8 cellular contexts compared by ENCODE assay signal in the genomic region with DNA sequence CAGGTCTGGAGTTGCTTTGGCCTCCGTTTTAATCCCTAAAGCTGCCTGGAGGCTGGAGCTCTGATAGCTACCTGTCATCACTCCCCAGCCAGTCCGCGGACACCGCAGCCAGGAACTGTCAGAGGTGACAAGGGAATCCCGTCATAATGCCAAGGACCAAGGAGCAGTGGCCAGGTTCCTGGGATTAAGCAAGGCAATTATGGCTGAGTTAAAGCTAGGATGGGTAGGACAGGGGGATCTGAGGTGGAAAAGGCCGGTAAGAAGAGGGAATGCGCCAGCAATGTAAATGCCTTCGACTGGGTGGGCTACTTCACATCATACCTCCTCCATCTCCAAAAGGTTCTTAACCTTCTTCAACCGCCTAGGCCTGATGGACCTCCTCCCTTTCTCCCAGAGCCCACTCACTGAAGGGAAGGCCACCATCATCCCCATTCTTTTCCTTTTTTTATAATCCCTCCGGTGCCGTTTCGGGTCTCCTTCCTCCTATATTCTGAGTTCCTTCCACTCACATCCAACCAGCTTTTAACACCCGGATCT. TPM values are rescaled to one million over a fixed set of nuclear protein-coding genes. Genes with fewer than 3 reads are reported as not detected.
A peak's percentile ranks its signal among the peaks of the same experiment; 100 is the strongest.
DNase-seq lines count a peak whose midpoint lies in the region; ATAC-seq and TF ChIP-seq lines count a peak whose summit lies in the region.

No MANE protein-coding gene starts in this region.

- 18% methylated on average over 12 of the region's 13 CpGs for WGBS in mesenchymal stem cell

- H3K27me3 ChIP-seq in dorsolateral prefrontal cortex (no peaks in the 10 kb centered on the region), mesenchymal stem cell (ENCODE audit: control insufficient read depth in 1 of 2, insufficient read depth in 1 of 2, low read length in 2 of 2) (no peaks in the 10 kb centered on the region), thoracic aorta (replicated peaks; ENCODE audit: insufficient read depth) (no peaks in the 10 kb centered on the region)

- TF ChIP-seq CTCF in dorsolateral prefrontal cortex (IDR thresholded peaks at IDR 0.05 in 54 of 56, conservative IDR thresholded peaks at IDR 0.05 in 2 of 56; ENCODE audit: low read depth in 1 of 56, partially characterized antibody in 56 of 56), result no peak
- no peak for TF ChIP-seq CTCF in thoracic aorta (IDR thresholded peaks at IDR 0.05)

- no peak overlapping the region for H2AFZ ChIP-seq in mesenchymal stem cell (ENCODE audit: low read depth, low read length)

- peak overlapping the region; percentile 87 for H4K8ac ChIP-seq in mesenchymal stem cell (ENCODE audit: low read length)

- peaks cover 12% of the 10 kb centered on the region for H3K4me1 ChIP-seq in mesenchymal stem cell (ENCODE audit: control insufficient read depth, insufficient read depth, low read depth, low read length)
- H3K4me1 ChIP-seq in thoracic aorta (ENCODE audit: control insufficient read depth in 1 of 2, low read depth in 2 of 2), result peaks cover 7 to 29% of the 10 kb centered on the region in 2 donors

- H2BK15ac ChIP-seq in mesenchymal stem cell (ENCODE audit: low read depth, poor library complexity, severe bottlenecking), result no peak overlapping the region

- ATAC-seq in thoracic aorta (ENCODE audit: insufficient number of reproducible peaks, low FRiP score, low read depth) (no peak), HG03039 (IDR thresholded peaks at IDR 0.05; ENCODE audit: unreplicated experiment) (no peak), HG02623 (IDR thresholded peaks at IDR 0.05; ENCODE audit: unreplicated experiment) (no peak)

- peak; percentile 33 for DNase-seq in activated CD4-positive, alpha-beta T cell treated with anti-CD3 and anti-CD28 coated beads for 48 hours
- no peak for DNase-seq in activated CD4-positive, alpha-beta T cell treated with anti-CD3 and anti-CD28 coated beads, Interleukin-2, amount 50 U/mL, for 4 hours
- no peak for DNase-seq in SK-N-MC (ENCODE audit: low read depth, low spot score)
- DNase-seq in dorsolateral prefrontal cortex, result peak in 2 of 10 donors; percentile 36 to 45
- DNase-seq in mesenchymal stem cell, result no peak
- DNase-seq in thoracic aorta (ENCODE audit: low spot score), result no peak

- H3K14ac ChIP-seq in mesenchymal stem cell (ENCODE audit: low read length in 2 of 2), result peak overlapping the region in 1 of 2 experiments; percentile 44

- peak overlapping the region; percentile 12 for H2AK5ac ChIP-seq in mesenchymal stem cell (ENCODE audit: low read length, severe bottlenecking)

- peak overlapping the region in 1 of 2 experiments; percentile 77 for H2BK12ac ChIP-seq in mesenchymal stem cell (ENCODE audit: low read length in 2 of 2)

- peak overlapping the region; percentile 77 for H2BK120ac ChIP-seq in mesenchymal stem cell (ENCODE audit: low read depth, low read length)

- H2BK5ac ChIP-seq in mesenchymal stem cell (ENCODE audit: low read depth, low read length, poor library complexity, severe bottlenecking), result no peak overlapping the region

- H3K4me3 ChIP-seq in SK-N-MC (peak overlapping the region; percentile 96), dorsolateral prefrontal cortex (peak overlapping the region; percentile 59 to 95 (median 82)), mesenchymal stem cell (ENCODE audit: insufficient read depth in 1 of 2, low read depth in 1 of 2, low read length in 2 of 2) (peak overlapping the region; percentile 52 to 100), thoracic aorta (peak overlapping the region; percentile 80)

- H3K4me2 ChIP-seq in mesenchymal stem cell (ENCODE audit: low read length, poor library complexity, severe bottlenecking), result peak overlapping the region; percentile 69

- H3K9me3 ChIP-seq in SK-N-MC (ENCODE audit: low read depth, low read length) (no peaks in the 10 kb centered on the region), mesenchymal stem cell (ENCODE audit: control insufficient read depth, low read length) (no peaks in the 10 kb centered on the region), thoracic aorta (no peaks in the 10 kb centered on the region)

- peak overlapping the region; percentile 73 to 94 for H3K4ac ChIP-seq in mesenchymal stem cell (ENCODE audit: low read depth in 1 of 2, low read length in 2 of 2)

- intact Hi-C loops in dorsolateral prefrontal cortex (cut with DNase I), result loop anchor here (1.0 to 5.0 kb wide), 6 partner anchors 14 to 76 kb away; a partner anchor contains a TSS

- no peak overlapping the region for H3K23ac ChIP-seq in mesenchymal stem cell (ENCODE audit: low read length in 2 of 2)

- no peaks in the 10 kb centered on the region for H3K36me3 ChIP-seq in SK-N-MC (ENCODE audit: insufficient read depth, low read length)
- peaks cover 6 to 7% of the 10 kb centered on the region in 2 experiments for H3K36me3 ChIP-seq in mesenchymal stem cell (ENCODE audit: control insufficient read depth in 1 of 2, insufficient read depth in 2 of 2, low read depth in 1 of 2, low read length in 2 of 2)
- H3K36me3 ChIP-seq in thoracic aorta, result no peaks in the 10 kb centered on the region

- peak overlapping the region; percentile 85 for H3K9ac ChIP-seq in SK-N-MC (ENCODE audit: insufficient read length)
- peak overlapping the region; percentile 98 for H3K9ac ChIP-seq in mesenchymal stem cell (ENCODE audit: low read length)

- peak overlapping the region; percentile 73 for H4K91ac ChIP-seq in mesenchymal stem cell (ENCODE audit: low read length)

- H3K27ac ChIP-seq in SK-N-MC, result peak overlapping the region; percentile 57; the same call in 1 of the 2 replicates
- H3K27ac ChIP-seq in dorsolateral prefrontal cortex, result peak overlapping the region; percentile 88 to 100 (median 99)
- peak overlapping the region; percentile 88 for H3K27ac ChIP-seq in mesenchymal stem cell (ENCODE audit: low read length, poor library complexity, severe bottlenecking)
- H3K27ac ChIP-seq in thoracic aorta, result peak overlapping the region; percentile 97 to 98

- H3K18ac ChIP-seq in mesenchymal stem cell (ENCODE audit: low read depth in 1 of 2, low read length in 2 of 2), result peak overlapping the region; percentile 37 to 84

- H3K79me1 ChIP-seq in mesenchymal stem cell (replicated peaks; ENCODE audit: low read length, poor library complexity, severe bottlenecking), result peaks cover 9% of the 10 kb centered on the region

RNA-seq across cellular contexts. Expression of a gene that starts 1.9 kb away (rescaled TPM):
- total RNA-seq in dorsolateral prefrontal cortex, result 100 to 1,000 TPM in 2 of 120 experiments, 10 to 100 TPM in 118; 40.5 to 103 (median 63.1) TPM
- polyA plus RNA-seq in mesenchymal stem cell (2013, experiment 1 of 2), result 3.5 TPM
- polyA plus RNA-seq in mesenchymal stem cell (2013, experiment 2 of 2), result 3.8 TPM
- 1 to 10 TPM; 8.7 TPM for total RNA-seq in thoracic aorta

RNA-seq across cellular contexts. Expression of a gene that starts 5.9 kb away (rescaled TPM):
- total RNA-seq in dorsolateral prefrontal cortex (100 to 1,000 TPM in 113 of 120 experiments, 10 to 100 TPM in 7; 91.0 to 167 (median 129) TPM), thoracic aorta (10 to 100 TPM; 50.6 to 74.4 TPM)
- 18.6 TPM for polyA plus RNA-seq in mesenchymal stem cell (2013, experiment 1 of 2)
- 18.9 TPM for polyA plus RNA-seq in mesenchymal stem cell (2013, experiment 2 of 2)

RNA-seq across cellular contexts. Expression of a gene that starts 14.8 kb away (rescaled TPM):
- total RNA-seq in dorsolateral prefrontal cortex, result 10 to 100 TPM in 43 of 120 experiments, 1 to 10 TPM in 77; 5.4 to 16.5 (median 9.1) TPM
- polyA plus RNA-seq in mesenchymal stem cell (2013, experiment 1 of 2), result 17.4 TPM
- 17.7 TPM for polyA plus RNA-seq in mesenchymal stem cell (2013, experiment 2 of 2)
- total RNA-seq in thoracic aorta, result 1 to 10 TPM; 4.6 to 6.2 TPM

RNA-seq across cellular contexts. Expression of a gene that starts 20.5 kb away (rescaled TPM):
- total RNA-seq in dorsolateral prefrontal cortex (100 to 1,000 TPM; 124 to 236 (median 157) TPM), thoracic aorta (10 to 100 TPM; 44.8 to 54.9 TPM)
- polyA plus RNA-seq in mesenchymal stem cell (2013, experiment 1 of 2), result 111 TPM
- 101 TPM for polyA plus RNA-seq in mesenchymal stem cell (2013, experiment 2 of 2)

RNA-seq across cellular contexts. Expression of a gene that starts 51.9 kb away (rescaled TPM):
- total RNA-seq in dorsolateral prefrontal cortex (100 to 1,000 TPM; 238 to 610 (median 461) TPM), thoracic aorta (10 to 100 TPM; 55.1 to 72.3 TPM)
- 36.3 TPM for polyA plus RNA-seq in mesenchymal stem cell (2013, experiment 1 of 2)
- 34.3 TPM for polyA plus RNA-seq in mesenchymal stem cell (2013, experiment 2 of 2)

Comparison
In these comparisons a context has a peak if more than half of its experiments do, and no peak if none do; other contexts are left out.
1. RNA of a gene that starts 1.9 kb away (total RNA-seq): 40.5 to 103 TPM in dorsolateral prefrontal cortex; 8.7 TPM in thoracic aorta; every median in the first group is over 4 times any median in the second.
2. Peak in every context shown above with its lines, with median percentiles within 50 percentile points of each other: H3K27ac ChIP-seq and H3K4me3 ChIP-seq.